ENCODE assay signal across 10 cellular contexts in the genomic region with DNA sequence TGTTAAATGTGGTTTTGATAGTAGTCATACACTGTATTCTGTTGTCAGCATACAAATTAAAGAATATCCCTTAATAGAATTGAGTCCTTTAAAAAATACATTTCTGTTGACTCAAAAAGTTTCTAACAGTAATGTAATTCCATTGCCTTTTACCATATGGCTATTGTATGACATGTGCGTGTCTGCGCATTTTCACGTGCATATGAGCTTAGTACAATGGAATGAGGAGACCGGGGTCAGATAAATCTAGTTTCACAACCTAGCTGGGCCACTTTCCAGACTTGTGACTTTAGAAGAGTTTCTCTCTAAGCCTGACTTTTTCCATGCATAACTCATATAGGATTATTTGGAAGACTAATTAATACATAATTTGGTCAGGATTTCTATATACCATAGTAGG. TPM values are rescaled to one million over a fixed set of nuclear protein-coding genes. Genes with fewer than 3 reads are reported as not detected.
DNase-seq lines count a peak whose midpoint lies in the region; TF ChIP-seq lines count a peak whose summit lies in the region.
"Had no signal": no experiment of that assay in that cellular context is flagged by ENCODE, and none has a peak within 500 bp of the region (broad histone marks: within the 10 kb centered on the region; RNA-seq: fewer than 3 reads in every experiment).

No MANE protein-coding gene starts in this region.

- H3K36me3 Mint-ChIP-seq in nephron progenitor cell (ENCODE audit: low read depth), result peaks cover 33% of the 10 kb centered on the region

- no peaks in the 10 kb centered on the region for H3K36me3 ChIP-seq in hepatocyte (replicated peaks; ENCODE audit: insufficient read depth, low read depth)

- H3K4me1 Mint-ChIP-seq in nephron progenitor cell, result peaks cover 47% of the 10 kb centered on the region

- no peaks in the 10 kb centered on the region for H3K9me2 ChIP-seq in hepatocyte (replicated peaks; ENCODE audit: insufficient read depth)

- no peak overlapping the region for H2AFZ ChIP-seq in hepatocyte

- H3K27me3 ChIP-seq in hepatocyte, result no peaks in the 10 kb centered on the region

- H3K27me3 Mint-ChIP-seq in nephron progenitor cell (ENCODE audit: low read depth, poor library complexity), result no peaks in the 10 kb centered on the region

- no peak overlapping the region for H3K4me2 ChIP-seq in hepatocyte

- no peaks in the 10 kb centered on the region for H3K9me3 ChIP-seq in hepatocyte (ENCODE audit: low read depth)

- no peaks in the 10 kb centered on the region for H4K20me1 ChIP-seq in hepatocyte (ENCODE audit: insufficient read depth, poor library complexity, severe bottlenecking)

- H3K4me1 ChIP-seq in hepatocyte (ENCODE audit: insufficient read depth), result peaks cover 43% of the 10 kb centered on the region

- no peak overlapping the region for H3K4me3 Mint-ChIP-seq in nephron progenitor cell

- 76% methylated on average over 4 of the region's 4 CpGs for WGBS in hepatocyte (ENCODE audit: low lambda C conversion rate, missing lambda C conversion rate)

- DNase-seq in HFF-Myc (ENCODE audit: extremely low read depth, low read depth), result peak; percentile 96
- peak; percentile 85 for DNase-seq in amniotic stem cell (lab: John Stamatoyannopoulos, UW)
- peak; percentile 59 for DNase-seq in hepatocyte (ENCODE audit: low spot score)
- peak; percentile 64 for DNase-seq in stromal cell of bone marrow (ENCODE audit: low read depth)
- DNase-seq in ecto neural progenitor cell (ENCODE audit: low spot score), result no peak
- DNase-seq in nephron progenitor cell, result no peak
- no peak for DNase-seq in effector CD8-positive, alpha-beta T cell (lab: John Stamatoyannopoulos, UW)
- no peak for DNase-seq in central memory CD4-positive, alpha-beta T cell
- DNase-seq: NCI-H1105 treated with DMSO at 0.1 percent for 48 hours, posterior cingulate gyrus had no signal

- no peak overlapping the region for H3K27ac Mint-ChIP-seq in nephron progenitor cell

- H3K27ac ChIP-seq in hepatocyte, result peak overlapping the region; percentile 85

- H3K4me3 ChIP-seq in HFF-Myc (replicated peaks; ENCODE audit: low read depth, low read length), result no peak overlapping the region
- H3K4me3 ChIP-seq in hepatocyte, result no peak overlapping the region

- TF ChIP-seq CTCF in HFF-Myc (IDR thresholded peaks at IDR 0.05; ENCODE audit: low read depth, low read length, missing control alignments), result no peak
- no peak for TF ChIP-seq CTCF in hepatocyte (IDR thresholded peaks at IDR 0.05; ENCODE audit: poor library complexity)
- TF ChIP-seq CTCF in nephron progenitor cell (IDR thresholded peaks at IDR 0.05), result no peak

- H3K9me3 Mint-ChIP-seq in nephron progenitor cell, result no peaks in the 10 kb centered on the region

- H3K79me2 ChIP-seq in hepatocyte, result peaks cover 38% of the 10 kb centered on the region

RNA-seq across cellular contexts. Expression of gene ZBTB38, which starts 38.7 kb away (rescaled TPM):
- 122 and 140 TPM in 2 replicates for total RNA-seq in hepatocyte
- 31.6 and 32.7 TPM in 2 replicates for polyA plus RNA-seq in hepatocyte

Comparison
In these comparisons a context has a peak if more than half of its experiments do, and no peak if none do; other contexts are left out.
1. DNase-seq: peak in HFF-Myc (single experiment), amniotic stem cell (single experiment), hepatocyte (single experiment) and stromal cell of bone marrow (single experiment); none in ecto neural progenitor cell (single experiment), nephron progenitor cell (single experiment), effector CD8-positive, alpha-beta T cell (single experiment) and central memory CD4-positive, alpha-beta T cell (single experiment).